ENCODE assay signal across 14 cellular contexts in the genomic region with DNA sequence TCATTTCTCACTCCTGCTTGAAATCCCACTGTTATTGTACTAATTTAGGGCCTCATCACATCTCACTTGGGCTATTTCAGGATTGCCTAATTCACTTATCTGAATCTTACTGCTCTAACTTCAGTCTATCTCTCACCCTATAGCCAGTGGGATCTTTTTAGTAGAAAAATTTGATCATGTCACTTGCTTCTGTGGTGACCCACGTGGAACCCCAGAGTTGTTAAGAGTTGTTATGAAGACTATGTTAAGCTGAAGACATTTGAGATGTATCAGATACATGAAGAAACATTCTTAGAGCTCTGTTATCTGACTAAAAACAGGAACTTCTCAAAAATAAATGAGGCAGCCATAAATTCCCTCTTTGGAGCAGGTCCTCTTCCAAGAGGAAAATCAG.
A peak's percentile ranks its signal among the peaks of the same experiment; 100 is the strongest.
DNase-seq lines count a peak whose midpoint lies in the region; ATAC-seq and TF ChIP-seq lines count a peak whose summit lies in the region.
"Had no signal": no experiment of that assay in that cellular context is flagged by ENCODE, and none has a peak within 500 bp of the region (broad histone marks: within the 10 kb centered on the region; RNA-seq: fewer than 3 reads in every experiment).

No MANE protein-coding gene starts in this region.

- no TSS peak for BruUV-seq in Caco-2 (replicated peaks; lab: Mats Ljungman, UMichigan)
- BruUV-seq in PC-9 (replicated peaks; lab: Mats Ljungman, UMichigan) = no TSS peak

- H3K27ac ChIP-seq in ACC112 (ENCODE audit: low read depth, low read length) (no peak overlapping the region), PC-9 (no peak overlapping the region)
- H3K27ac ChIP-seq: ovary had no signal

- H3K4me2 ChIP-seq in PC-9 = no peak overlapping the region

- H3K27me3 Mint-ChIP-seq in Caco-2 (ENCODE audit: insufficient read depth, unreplicated experiment) = peaks cover 16% of the 10 kb centered on the region

- POLR2A ChIA-PET in Caco-2 (lab: Charles Lee) = no interaction called here
- POLR2A ChIA-PET in PC-9 (lab: Charles Lee; ENCODE audit: unreplicated experiment) = no interaction called here

- H3K9me3 ChIP-seq in Caco-2 (no peaks in the 10 kb centered on the region), PC-9 (ENCODE audit: insufficient read depth, low read depth) (no peaks in the 10 kb centered on the region)
- H3K9me3 ChIP-seq: ovary had no signal

- H3K79me2 ChIP-seq in ACC112 (ENCODE audit: control insufficient read depth, insufficient read depth, low read length, unreplicated experiment) = no peaks in the 10 kb centered on the region
- H3K79me2 ChIP-seq in PC-9 (ENCODE audit: low read depth) = no peaks in the 10 kb centered on the region

- intact Hi-C loops in Caco-2 (cut with micrococcal nuclease; ENCODE audit: unreplicated experiment) (no loop called here), PC-9 (cut with micrococcal nuclease; ENCODE audit: unreplicated experiment) (no loop called here)

- no peak overlapping the region for H3K27ac Mint-ChIP-seq in Caco-2 (ENCODE audit: unreplicated experiment)

- H3K36me3 ChIP-seq in ACC112 (ENCODE audit: insufficient read depth, low read length) (no peaks in the 10 kb centered on the region), Caco-2 (ENCODE audit: control insufficient read depth, insufficient read depth, low read length) (no peaks in the 10 kb centered on the region), PC-9 (ENCODE audit: low read depth) (no peaks in the 10 kb centered on the region)
- H3K36me3 ChIP-seq: ovary had no signal

- no peaks in the 10 kb centered on the region for H3K9me3 Mint-ChIP-seq in Caco-2 (ENCODE audit: unreplicated experiment)

- no peaks in the 10 kb centered on the region for H3K4me1 Mint-ChIP-seq in Caco-2 (ENCODE audit: low read depth, unreplicated experiment)

- H3K4me3 Mint-ChIP-seq in Caco-2 (ENCODE audit: unreplicated experiment) = no peak overlapping the region
- H3K4me3 Mint-ChIP-seq: T-helper 1 cell treated with Interleukin-12 subunit alpha and Interleukin-12 subunit beta and Interleukin-4 antibody, amounts not matched to agents 30 μg/mL and 1 μg/mL, for 36 hours had no signal

- ATAC-seq in GM19395 (IDR thresholded peaks at IDR 0.05; ENCODE audit: unreplicated experiment) (peak; percentile 44), HG02798 (IDR thresholded peaks at IDR 0.05; ENCODE audit: poor library complexity, unreplicated experiment) (peak; percentile 27), HG03457 (IDR thresholded peaks at IDR 0.05; ENCODE audit: unreplicated experiment) (peak; percentile 28)
- ATAC-seq: HCT116, left lobe of liver had no signal

- DNase-seq in Caco-2 (no peak), SKM-1 (lab: John Stamatoyannopoulos, UW; ENCODE audit: unreplicated experiment) (no peak), AG08396 (ENCODE audit: low spot score) (no peak), PC-9 (no peak)
- DNase-seq: foreskin melanocyte; ovary; stimulated activated CD4-positive, alpha-beta T cell treated with anti-CD3 and anti-CD28 coated beads, Interleukin-2, amount 100 ng/mL, for 24 hours had no signal

- CTCF ChIA-PET in Caco-2 (lab: Charles Lee) = no interaction called here
- CTCF ChIA-PET in PC-9 (lab: Charles Lee) = no interaction called here

- peak overlapping the region; percentile 73 for H2AFZ ChIP-seq in ACC112 (ENCODE audit: low read length, unreplicated experiment)
- H2AFZ ChIP-seq in PC-9 = no peak overlapping the region

- H3K36me3 Mint-ChIP-seq in Caco-2 (ENCODE audit: insufficient read depth, unreplicated experiment) = no peaks in the 10 kb centered on the region

- H3K9me2 ChIP-seq in PC-9 (ENCODE audit: insufficient read depth) = no peaks in the 10 kb centered on the region

- no peaks in the 10 kb centered on the region for H3F3A ChIP-seq in PC-9 (ENCODE audit: insufficient read depth, low read depth)

- H3K4me1 ChIP-seq in ACC112 (ENCODE audit: control insufficient read depth, insufficient read depth, low read length, unreplicated experiment) (peaks cover 5% of the 10 kb centered on the region), Caco-2 (no peaks in the 10 kb centered on the region), PC-9 (replicated peaks; ENCODE audit: insufficient read depth) (no peaks in the 10 kb centered on the region)

- TF ChIP-seq CTCF in Caco-2 (IDR thresholded peaks at IDR 0.05; ENCODE audit: insufficient read depth in 1 of 2, low read depth in 1 of 2, low read length in 1 of 2, severe bottlenecking in 1 of 2, unreplicated experiment in 1 of 2) (no peak), PC-9 (conservative IDR thresholded peaks at IDR 0.05) (no peak)

- H3K27me3 ChIP-seq in ACC112 (ENCODE audit: insufficient read depth, low read length) (no peaks in the 10 kb centered on the region), Caco-2 (replicated peaks; ENCODE audit: control insufficient read depth, insufficient read depth, low read length) (no peaks in the 10 kb centered on the region), PC-9 (ENCODE audit: insufficient read depth, low read depth) (no peaks in the 10 kb centered on the region)
- H3K27me3 ChIP-seq: ovary had no signal

- H3K4me3 ChIP-seq in ACC112 (ENCODE audit: low read depth, low read length) (no peak overlapping the region), Caco-2 (ENCODE audit: low read depth, low read length) (no peak overlapping the region), PC-9 (no peak overlapping the region)
- H3K4me3 ChIP-seq: ovary had no signal

- no peaks in the 10 kb centered on the region for H4K20me1 ChIP-seq in PC-9 (ENCODE audit: insufficient read depth)
